ENCODE assay signal across 1 cellular context in genomic region chr6:109783245-109783990, GRCh38.
TF ChIP-seq lines count a peak whose summit lies in the region.

No MANE protein-coding gene starts in this region.

TF ChIP-seq in GM12878, 131 proteins besides CTCF, POLR2A, EP300 and RAD21 (continued from another document):
- TF ChIP-seq CUX1 (IDR thresholded peaks at IDR 0.05; ENCODE audit: insufficient replicate concordance, low read depth, low read length) (no peak), RCOR1 (conservative IDR thresholded peaks at IDR 0.05; ENCODE audit: low read depth, low read length) (no peak), NFXL1 (IDR thresholded peaks at IDR 0.05; ENCODE audit: borderline replicate concordance) (no peak), JUNB (IDR thresholded peaks at IDR 0.05) (no peak), CBX5 (IDR thresholded peaks at IDR 0.05; ENCODE audit: low read depth) (no peak), ZNF384 (IDR thresholded peaks at IDR 0.05; ENCODE audit: borderline replicate concordance, low read depth, low read length) (no peak), SRF (IDR thresholded peaks at IDR 0.05; ENCODE audit: low read depth in 2 of 2, low read length in 2 of 2) (no peak), KDM1A (IDR thresholded peaks at IDR 0.05; ENCODE audit: borderline replicate concordance) (no peak), SUZ12 (IDR thresholded peaks at IDR 0.05; ENCODE audit: unreplicated experiment) (no peak), IRF3 (IDR thresholded peaks at IDR 0.05) (no peak), SKIL (IDR thresholded peaks at IDR 0.05; ENCODE audit: low read depth, poor library complexity, severe bottlenecking) (no peak), PKNOX1 (IDR thresholded peaks at IDR 0.05) (no peak), PRDM15 (CRISPR knock-in tag; IDR thresholded peaks at IDR 0.05) (no peak), FOXM1 (IDR thresholded peaks at IDR 0.05; ENCODE audit: low read depth, low read length) (no peak), ZNF622 (IDR thresholded peaks at IDR 0.05) (no peak)
TF ChIP-seq in GM12878: peak in this region for 0.
